Comparison of ENCODE assay signal across 8 cellular contexts in genomic region chr17:43212641-43213490, GRCh38. TPM values are rescaled to one million over a fixed set of nuclear protein-coding genes. Genes with fewer than 3 reads are reported as not detected.
DNase-seq lines count a peak whose midpoint lies in the region; ATAC-seq and TF ChIP-seq lines count a peak whose summit lies in the region.

No MANE protein-coding gene starts in this region.

- TF ChIP-seq EP300 in transverse colon (IDR thresholded peaks at IDR 0.05; ENCODE audit: low read depth), result no peak

- peak overlapping the region; percentile 79 to 87 (median 86) for H3K27ac ChIP-seq in transverse colon

- no peak for TF ChIP-seq POLR2A in transverse colon (IDR thresholded peaks at IDR 0.05)

- H3K4me3 ChIP-seq in transverse colon, result peak overlapping the region in 2 of 4 donors; percentile 52 to 54

- in situ Hi-C loops in transverse colon (cut with MboI; ENCODE audit: low pct_ligation_motif_present in 1 of 4, low pct_unique_long_range_greater_than_20kb in 1 of 4, low sequenced_read_pairs in 3 of 4), result loop anchor here in 1 of 4 donors (25.0 kb wide), 2 partner anchors 99 to 274 kb away; partner anchors contain the start of gene DHX8
- in situ Hi-C loops in G401 (cut with HindIII; ENCODE audit: low sequenced_read_pairs), result no loop called here

- no peak for ATAC-seq in activated T-helper 17 cell treated with anti-CD3 and anti-CD28 coated beads, Interleukin-2, amount 50 U/mL, for 72 hours (replicated peaks)
- ATAC-seq in GM21367 (IDR thresholded peaks at IDR 0.05; ENCODE audit: unreplicated experiment), result no peak

- peaks cover 9 to 28% (median 23%) of the 10 kb centered on the region in 4 donors for H3K4me1 ChIP-seq in transverse colon

- no peaks in the 10 kb centered on the region for H3K9me3 Mint-ChIP-seq in activated T-cell treated with anti-CD3 and anti-CD28 coated beads, Interleukin-2, amount 50 U/mL, for 24 hours
- no peaks in the 10 kb centered on the region for H3K9me3 Mint-ChIP-seq in activated T-helper 17 cell treated with anti-CD3 and anti-CD28 coated beads, Interleukin-2, amount 50 U/mL, for 72 hours

- peak overlapping the region; percentile 95 for H3K27ac Mint-ChIP-seq in activated T-cell treated with anti-CD3 and anti-CD28 coated beads, Interleukin-2, amount 50 U/mL, for 24 hours
- peak overlapping the region; percentile 96 for H3K27ac Mint-ChIP-seq in activated T-helper 17 cell treated with anti-CD3 and anti-CD28 coated beads, Interleukin-2, amount 50 U/mL, for 72 hours

- TF ChIP-seq CTCF in transverse colon (IDR thresholded peaks at IDR 0.05), result no peak

- H3K36me3 ChIP-seq in transverse colon, result peaks cover 0 to 25% (median 2%) of the 10 kb centered on the region in 4 donors

- intact Hi-C loops in transverse colon (cut with DNase I; ENCODE audit: low total_unique reads), result no loop called here

- H3K4me3 Mint-ChIP-seq in activated T-cell treated with anti-CD3 and anti-CD28 coated beads, Interleukin-2, amount 50 U/mL, for 24 hours, result peak overlapping the region; percentile 94
- peak overlapping the region; percentile 97 for H3K4me3 Mint-ChIP-seq in activated T-helper 17 cell treated with anti-CD3 and anti-CD28 coated beads, Interleukin-2, amount 50 U/mL, for 72 hours

- no peaks in the 10 kb centered on the region for H3K27me3 Mint-ChIP-seq in activated T-cell treated with anti-CD3 and anti-CD28 coated beads, Interleukin-2, amount 50 U/mL, for 24 hours
- H3K27me3 Mint-ChIP-seq in activated T-helper 17 cell treated with anti-CD3 and anti-CD28 coated beads, Interleukin-2, amount 50 U/mL, for 72 hours, result no peaks in the 10 kb centered on the region

- WGBS in transverse colon (ENCODE audit: low coverage in 1 of 2), 2 donors, result 10 to 38% methylated on average over 1 to 7 of the region's 7 CpGs

- peaks cover 48% of the 10 kb centered on the region for H3K4me1 Mint-ChIP-seq in activated T-cell treated with anti-CD3 and anti-CD28 coated beads, Interleukin-2, amount 50 U/mL, for 24 hours (ENCODE audit: low read depth)
- H3K4me1 Mint-ChIP-seq in activated T-helper 17 cell treated with anti-CD3 and anti-CD28 coated beads, Interleukin-2, amount 50 U/mL, for 72 hours, result peaks cover 21% of the 10 kb centered on the region

- no peaks in the 10 kb centered on the region for H3K9me3 ChIP-seq in transverse colon

- H3K27me3 ChIP-seq in transverse colon, result no peaks in the 10 kb centered on the region

- peaks cover 66% of the 10 kb centered on the region for H3K36me3 Mint-ChIP-seq in activated T-cell treated with anti-CD3 and anti-CD28 coated beads, Interleukin-2, amount 50 U/mL, for 24 hours (ENCODE audit: low read depth)
- H3K36me3 Mint-ChIP-seq in activated T-helper 17 cell treated with anti-CD3 and anti-CD28 coated beads, Interleukin-2, amount 50 U/mL, for 72 hours (ENCODE audit: low read depth), result peaks cover 91% of the 10 kb centered on the region

- no peak for DNase-seq in activated T-cell treated with anti-CD3 and anti-CD28 coated beads, Interleukin-2, amount 50 U/mL, for 24 hours
- DNase-seq in activated T-cell treated with anti-CD3 and anti-CD28 coated beads for 4 hours (no peak), iris pigment epithelial cell (ENCODE audit: low read depth) (peak; percentile 5), transverse colon (peak; percentile 12), G401 (ENCODE audit: low spot score) (no peak), NCI-H1694 treated with DMSO at 0.1 percent for 48 hours (lab: John Stamatoyannopoulos, UW) (no peak)

RNA-seq across cellular contexts. Expression of gene TMEM106A, which starts 1.2 kb away (rescaled TPM):
- 10 to 100 TPM in 1 of 2 donors, 1 to 10 TPM in 1; 9.5 to 28.4 TPM for total RNA-seq in activated T-helper 17 cell treated with anti-CD3 and anti-CD28 coated beads, Interleukin-2, amount 50 U/mL, for 72 hours
- total RNA-seq in transverse colon, result 10 to 100 TPM in 1 of 4 donors, 1 to 10 TPM in 3; 4.1 to 24.3 (median 7.9) TPM
- total RNA-seq in G401 (2014; rRNA removed; shearing (Covaris generic)), result not detected in 2 replicates

RNA-seq across cellular contexts. Expression of gene CCDC200, which starts 15.6 kb away (rescaled TPM):
- total RNA-seq in activated T-helper 17 cell treated with anti-CD3 and anti-CD28 coated beads, Interleukin-2, amount 50 U/mL, for 72 hours, result 1 to 10 TPM in 1 of 2 donors, not detected in 1; 1.1 TPM
- not detected for total RNA-seq in transverse colon
- total RNA-seq in G401 (2014; rRNA removed; shearing (Covaris generic)), result not detected in 2 replicates

RNA-seq across cellular contexts. Expression of gene RNU2-1, which starts 20.9 kb away (rescaled TPM):
- 1,000 to 10,000 TPM; 5,691 to 6,034 TPM for total RNA-seq in activated T-helper 17 cell treated with anti-CD3 and anti-CD28 coated beads, Interleukin-2, amount 50 U/mL, for 72 hours
- total RNA-seq in transverse colon, result not detected
- total RNA-seq in G401 (2014; rRNA removed; shearing (Covaris generic)), result not detected in 2 replicates

RNA-seq across cellular contexts. Expression of gene NBR1, which starts 41.9 kb away (rescaled TPM):
- 10 to 100 TPM; 47.2 to 83.1 TPM for total RNA-seq in activated T-helper 17 cell treated with anti-CD3 and anti-CD28 coated beads, Interleukin-2, amount 50 U/mL, for 72 hours
- total RNA-seq in transverse colon, result 100 to 1,000 TPM in 2 of 4 donors, 10 to 100 TPM in 2; 62.5 to 156 (median 99.3) TPM
- total RNA-seq in G401 (2014; rRNA removed; shearing (Covaris generic)), result 42.8 and 63.6 TPM in 2 replicates

Comparison
In these comparisons a context has a peak if more than half of its experiments do, and no peak if none do; other contexts are left out.
1. DNase-seq: peak in iris pigment epithelial cell (single experiment) and transverse colon (single experiment); none in activated T-cell treated with anti-CD3 and anti-CD28 coated beads, Interleukin-2, amount 50 U/mL, for 24 hours (single experiment), activated T-cell treated with anti-CD3 and anti-CD28 coated beads for 4 hours (single experiment), G401 (single experiment) and NCI-H1694 treated with DMSO at 0.1 percent for 48 hours (single experiment).
2. RNA of gene RNU2-1, which starts 20.9 kb away (total RNA-seq): 5,691 to 6,034 TPM in activated T-helper 17 cell treated with anti-CD3 and anti-CD28 coated beads, Interleukin-2, amount 50 U/mL, for 72 hours; not detected in transverse colon and not detected in G401; every median in the first group is over 1,000 times any median in the second.